In genomic region chr3:87498358-87499080, GRCh38 we compare ENCODE assay signal across 18 cellular contexts.
DNase-seq lines count a peak whose midpoint lies in the region; ATAC-seq and TF ChIP-seq lines count a peak whose summit lies in the region.
"Had no signal": no experiment of that assay in that cellular context is flagged by ENCODE, and none has a peak within 500 bp of the region (broad histone marks: within the 10 kb centered on the region; RNA-seq: fewer than 3 reads in every experiment).

No MANE protein-coding gene starts in this region.

- H3K9me3 ChIP-seq in skeletal muscle satellite cell (replicated peaks; ENCODE audit: low read length) = no peaks in the 10 kb centered on the region
- no peaks in the 10 kb centered on the region for H3K9me3 ChIP-seq in testis
- no peaks in the 10 kb centered on the region for H3K9me3 ChIP-seq in upper lobe of left lung
- H3K9me3 ChIP-seq: BE2C, HAP-1, Peyer's patch, SJCRH30 had no signal

- no peak overlapping the region for H3K4me3 Mint-ChIP-seq in activated T-helper 17 cell treated with anti-CD3 and anti-CD28 coated beads, Interleukin-2, amount 50 U/mL, for 72 hours
- H3K4me3 Mint-ChIP-seq: CD4-positive, CD25-positive, alpha-beta regulatory T cell had no signal

- H3K36me3 Mint-ChIP-seq in activated T-helper 17 cell treated with anti-CD3 and anti-CD28 coated beads, Interleukin-2, amount 50 U/mL, for 72 hours (ENCODE audit: low read depth) = no peaks in the 10 kb centered on the region
- H3K36me3 Mint-ChIP-seq: CD4-positive, CD25-positive, alpha-beta regulatory T cell had no signal

- no peak overlapping the region for H3K9ac ChIP-seq in skeletal muscle satellite cell (ENCODE audit: low read depth, low read length)

- H3K27ac ChIP-seq in testis (no peak overlapping the region), upper lobe of left lung (no peak overlapping the region)
- H3K27ac ChIP-seq: Peyer's patch, SJCRH30 had no signal

- no peaks in the 10 kb centered on the region for H3K36me3 ChIP-seq in skeletal muscle satellite cell (ENCODE audit: insufficient read depth, low read length)
- no peaks in the 10 kb centered on the region for H3K36me3 ChIP-seq in testis (ENCODE audit: low read depth, missing control alignments)
- H3K36me3 ChIP-seq in upper lobe of left lung = no peaks in the 10 kb centered on the region
- H3K36me3 ChIP-seq: BE2C, HAP-1, Peyer's patch, SJCRH30 had no signal

- DNase-seq in GM03348 (ENCODE audit: low spot score) (peak; percentile 6), LoVo (ENCODE audit: low spot score) (peak; percentile 52), testis (no peak), upper lobe of left lung (no peak)
- DNase-seq: BE2C; CD4-positive, CD25-positive, alpha-beta regulatory T cell; DMS79; Kasumi-1; NCI-H1092 treated with DMSO at 0.1 percent for 48 hours; NCI-H1436 treated with DMSO at 0.1 percent for 48 hours; NCI-H1930; Peyer's patch; SJCRH30; T-helper 1 cell had no signal

- peak; percentile 12 for ATAC-seq in activated T-helper 17 cell treated with anti-CD3 and anti-CD28 coated beads, Interleukin-2, amount 50 U/mL, for 72 hours (replicated peaks)
- ATAC-seq in GM19467 (IDR thresholded peaks at IDR 0.05; ENCODE audit: unreplicated experiment) = no peak
- no peak for ATAC-seq in upper lobe of left lung (ENCODE audit: low FRiP score in 2 of 2)

- H3K27me3 Mint-ChIP-seq in activated T-helper 17 cell treated with anti-CD3 and anti-CD28 coated beads, Interleukin-2, amount 50 U/mL, for 72 hours = no peaks in the 10 kb centered on the region
- H3K27me3 Mint-ChIP-seq: CD4-positive, CD25-positive, alpha-beta regulatory T cell had no signal

- no peaks in the 10 kb centered on the region for H3K4me1 Mint-ChIP-seq in activated T-helper 17 cell treated with anti-CD3 and anti-CD28 coated beads, Interleukin-2, amount 50 U/mL, for 72 hours
- H3K4me1 Mint-ChIP-seq: CD4-positive, CD25-positive, alpha-beta regulatory T cell had no signal

- H3K4me3 ChIP-seq in skeletal muscle satellite cell (ENCODE audit: low read length) (no peak overlapping the region), testis (no peak overlapping the region), upper lobe of left lung (no peak overlapping the region)
- H3K4me3 ChIP-seq: HAP-1, Peyer's patch, SJCRH30 had no signal

- H3K27me3 ChIP-seq in skeletal muscle satellite cell (ENCODE audit: control insufficient read depth, insufficient read depth, low read length) (no peaks in the 10 kb centered on the region), testis (no peaks in the 10 kb centered on the region), upper lobe of left lung (no peaks in the 10 kb centered on the region)
- H3K27me3 ChIP-seq: BE2C, Peyer's patch, SJCRH30 had no signal

- H3K27ac Mint-ChIP-seq in activated T-helper 17 cell treated with anti-CD3 and anti-CD28 coated beads, Interleukin-2, amount 50 U/mL, for 72 hours = no peak overlapping the region
- H3K27ac Mint-ChIP-seq: CD4-positive, CD25-positive, alpha-beta regulatory T cell had no signal

- no peaks in the 10 kb centered on the region for H3K9me3 Mint-ChIP-seq in activated T-helper 17 cell treated with anti-CD3 and anti-CD28 coated beads, Interleukin-2, amount 50 U/mL, for 72 hours

- TF ChIP-seq CTCF in testis (IDR thresholded peaks at IDR 0.05) (no peak), upper lobe of left lung (IDR thresholded peaks at IDR 0.05) (no peak)

- WGBS in testis, 2 donors = 89 to 94% methylated on average over 1 of the region's 1 CpG
- 76 to 83% methylated on average over 1 of the region's 1 CpG for WGBS in upper lobe of left lung, 2 donors

- TF ChIP-seq EP300 in upper lobe of left lung (IDR thresholded peaks at IDR 0.05) = no peak

- intact Hi-C loops in testis (cut with DNase I; ENCODE audit: low total_unique reads) = no loop called here

- TF ChIP-seq POLR2A in testis (IDR thresholded peaks at IDR 0.05) (no peak), upper lobe of left lung (IDR thresholded peaks at IDR 0.05) (no peak)

- H3K4me2 ChIP-seq in skeletal muscle satellite cell (ENCODE audit: low read length) = peak overlapping the region; percentile 19

- peaks cover 8% of the 10 kb centered on the region for H3K4me1 ChIP-seq in skeletal muscle satellite cell (ENCODE audit: control insufficient read depth, insufficient read depth, low read length)
- no peaks in the 10 kb centered on the region for H3K4me1 ChIP-seq in testis
- no peaks in the 10 kb centered on the region for H3K4me1 ChIP-seq in upper lobe of left lung
- H3K4me1 ChIP-seq: BE2C, HAP-1, Peyer's patch, SJCRH30 had no signal

Comparison
In these comparisons a context has a peak if more than half of its experiments do, and no peak if none do; other contexts are left out.
1. DNase-seq: peak in GM03348 (single experiment) and LoVo (single experiment); none in testis (single experiment) and upper lobe of left lung (0 of 2).